Comparison of ENCODE assay signal across 1 cellular context in genomic region chr4:159127745-159128518, GRCh38.
TF ChIP-seq lines count a peak whose summit lies in the region.

No MANE protein-coding gene starts in this region.

TF ChIP-seq in K562, 482 proteins besides CTCF, POLR2A, EP300 and RAD21 (continued from another document and continues in another):
- TF ChIP-seq, protein P1, sequence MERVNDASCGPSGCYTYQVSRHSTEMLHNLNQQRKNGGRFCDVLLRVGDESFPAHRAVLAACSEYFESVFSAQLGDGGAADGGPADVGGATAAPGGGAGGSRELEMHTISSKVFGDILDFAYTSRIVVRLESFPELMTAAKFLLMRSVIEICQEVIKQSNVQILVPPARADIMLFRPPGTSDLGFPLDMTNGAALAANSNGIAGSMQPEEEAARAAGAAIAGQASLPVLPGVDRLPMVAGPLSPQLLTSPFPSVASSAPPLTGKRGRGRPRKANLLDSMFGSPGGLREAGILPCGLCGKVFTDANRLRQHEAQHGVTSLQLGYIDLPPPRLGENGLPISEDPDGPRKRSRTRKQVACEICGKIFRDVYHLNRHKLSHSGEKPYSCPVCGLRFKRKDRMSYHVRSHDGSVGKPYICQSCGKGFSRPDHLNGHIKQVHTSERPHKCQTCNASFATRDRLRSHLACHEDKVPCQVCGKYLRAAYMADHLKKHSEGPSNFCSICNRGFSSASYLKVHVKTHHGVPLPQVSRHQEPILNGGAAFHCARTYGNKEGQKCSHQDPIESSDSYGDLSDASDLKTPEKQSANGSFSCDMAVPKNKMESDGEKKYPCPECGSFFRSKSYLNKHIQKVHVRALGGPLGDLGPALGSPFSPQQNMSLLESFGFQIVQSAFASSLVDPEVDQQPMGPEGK (CRISPR knock-in tag; IDR thresholded peaks at IDR 0.05; ENCODE audit: borderline replicate concordance), result no peak
- 0 out of 2 replicates have a peak, but pooled peaks have one; percentile 37 for TF ChIP-seq GATAD2B (IDR thresholded peaks at IDR 0.05; ENCODE audit: borderline replicate concordance)
- no peak for TF ChIP-seq OTX1 (CRISPR knock-in tag; IDR thresholded peaks at IDR 0.05)
- no peak for TF ChIP-seq TAF7 (tag; IDR thresholded peaks at IDR 0.05)
- TF ChIP-seq, protein P2, sequence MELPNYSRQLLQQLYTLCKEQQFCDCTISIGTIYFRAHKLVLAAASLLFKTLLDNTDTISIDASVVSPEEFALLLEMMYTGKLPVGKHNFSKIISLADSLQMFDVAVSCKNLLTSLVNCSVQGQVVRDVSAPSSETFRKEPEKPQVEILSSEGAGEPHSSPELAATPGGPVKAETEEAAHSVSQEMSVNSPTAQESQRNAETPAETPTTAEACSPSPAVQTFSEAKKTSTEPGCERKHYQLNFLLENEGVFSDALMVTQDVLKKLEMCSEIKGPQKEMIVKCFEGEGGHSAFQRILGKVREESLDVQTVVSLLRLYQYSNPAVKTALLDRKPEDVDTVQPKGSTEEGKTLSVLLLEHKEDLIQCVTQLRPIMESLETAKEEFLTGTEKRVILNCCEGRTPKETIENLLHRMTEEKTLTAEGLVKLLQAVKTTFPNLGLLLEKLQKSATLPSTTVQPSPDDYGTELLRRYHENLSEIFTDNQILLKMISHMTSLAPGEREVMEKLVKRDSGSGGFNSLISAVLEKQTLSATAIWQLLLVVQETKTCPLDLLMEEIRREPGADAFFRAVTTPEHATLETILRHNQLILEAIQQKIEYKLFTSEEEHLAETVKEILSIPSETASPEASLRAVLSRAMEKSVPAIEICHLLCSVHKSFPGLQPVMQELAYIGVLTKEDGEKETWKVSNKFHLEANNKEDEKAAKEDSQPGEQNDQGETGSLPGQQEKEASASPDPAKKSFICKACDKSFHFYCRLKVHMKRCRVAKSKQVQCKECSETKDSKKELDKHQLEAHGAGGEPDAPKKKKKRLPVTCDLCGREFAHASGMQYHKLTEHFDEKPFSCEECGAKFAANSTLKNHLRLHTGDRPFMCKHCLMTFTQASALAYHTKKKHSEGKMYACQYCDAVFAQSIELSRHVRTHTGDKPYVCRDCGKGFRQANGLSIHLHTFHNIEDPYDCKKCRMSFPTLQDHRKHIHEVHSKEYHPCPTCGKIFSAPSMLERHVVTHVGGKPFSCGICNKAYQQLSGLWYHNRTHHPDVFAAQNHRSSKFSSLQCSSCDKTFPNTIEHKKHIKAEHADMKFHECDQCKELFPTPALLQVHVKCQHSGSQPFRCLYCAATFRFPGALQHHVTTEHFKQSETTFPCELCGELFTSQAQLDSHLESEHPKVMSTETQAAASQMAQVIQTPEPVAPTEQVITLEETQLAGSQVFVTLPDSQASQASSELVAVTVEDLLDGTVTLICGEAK (IDR thresholded peaks at IDR 0.05), result no peak
- TF ChIP-seq, protein P2 (CRISPR knock-in tag; IDR thresholded peaks at IDR 0.05), result no peak
- no peak for TF ChIP-seq SMARCC2 (IDR thresholded peaks at IDR 0.05; ENCODE audit: low read depth)
- no peak for TF ChIP-seq CEBPG (CRISPR knock-in tag; IDR thresholded peaks at IDR 0.05)
- TF ChIP-seq CEBPG (tag; conservative IDR thresholded peaks at IDR 0.05 in 1 of 2, IDR thresholded peaks at IDR 0.05 in 1 of 2), result no peak
- TF ChIP-seq HOXB6 (CRISPR knock-in tag; IDR thresholded peaks at IDR 0.05; ENCODE audit: borderline replicate concordance), result no peak
- no peak for TF ChIP-seq MBD2 (IDR thresholded peaks at IDR 0.05; ENCODE audit: borderline replicate concordance, low read depth)
- no peak for TF ChIP-seq RERE (CRISPR knock-in tag; IDR thresholded peaks at IDR 0.05; ENCODE audit: borderline replicate concordance)
- no peak for TF ChIP-seq ZFP36 (IDR thresholded peaks at IDR 0.05; ENCODE audit: low read depth, low read length, partially characterized antibody)
- no peak for TF ChIP-seq DEAF1 (CRISPR knock-in tag; IDR thresholded peaks at IDR 0.05)
- TF ChIP-seq ZNF551 (CRISPR knock-in tag; IDR thresholded peaks at IDR 0.05), result no peak
- TF ChIP-seq, protein P3, sequence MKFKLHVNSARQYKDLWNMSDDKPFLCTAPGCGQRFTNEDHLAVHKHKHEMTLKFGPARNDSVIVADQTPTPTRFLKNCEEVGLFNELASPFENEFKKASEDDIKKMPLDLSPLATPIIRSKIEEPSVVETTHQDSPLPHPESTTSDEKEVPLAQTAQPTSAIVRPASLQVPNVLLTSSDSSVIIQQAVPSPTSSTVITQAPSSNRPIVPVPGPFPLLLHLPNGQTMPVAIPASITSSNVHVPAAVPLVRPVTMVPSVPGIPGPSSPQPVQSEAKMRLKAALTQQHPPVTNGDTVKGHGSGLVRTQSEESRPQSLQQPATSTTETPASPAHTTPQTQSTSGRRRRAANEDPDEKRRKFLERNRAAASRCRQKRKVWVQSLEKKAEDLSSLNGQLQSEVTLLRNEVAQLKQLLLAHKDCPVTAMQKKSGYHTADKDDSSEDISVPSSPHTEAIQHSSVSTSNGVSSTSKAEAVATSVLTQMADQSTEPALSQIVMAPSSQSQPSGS (CRISPR knock-in tag; IDR thresholded peaks at IDR 0.05), result no peak
- TF ChIP-seq HNRNPK (IDR thresholded peaks at IDR 0.05; ENCODE audit: low read depth, low read length, poor library complexity, severe bottlenecking), result no peak
- TF ChIP-seq XRCC5 (IDR thresholded peaks at IDR 0.05; ENCODE audit: low read depth, low read length), result no peak
- TF ChIP-seq SMARCA5 (IDR thresholded peaks at IDR 0.05), result 0 out of 2 replicates have a peak, but pooled peaks have one; percentile 27
- TF ChIP-seq, protein P4, sequence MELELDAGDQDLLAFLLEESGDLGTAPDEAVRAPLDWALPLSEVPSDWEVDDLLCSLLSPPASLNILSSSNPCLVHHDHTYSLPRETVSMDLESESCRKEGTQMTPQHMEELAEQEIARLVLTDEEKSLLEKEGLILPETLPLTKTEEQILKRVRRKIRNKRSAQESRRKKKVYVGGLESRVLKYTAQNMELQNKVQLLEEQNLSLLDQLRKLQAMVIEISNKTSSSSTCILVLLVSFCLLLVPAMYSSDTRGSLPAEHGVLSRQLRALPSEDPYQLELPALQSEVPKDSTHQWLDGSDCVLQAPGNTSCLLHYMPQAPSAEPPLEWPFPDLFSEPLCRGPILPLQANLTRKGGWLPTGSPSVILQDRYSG (tag; conservative IDR thresholded peaks at IDR 0.05; ENCODE audit: low read depth), result no peak
- TF ChIP-seq STAT5A (IDR thresholded peaks at IDR 0.05; ENCODE audit: borderline replicate concordance, low read length), result no peak
- no peak for TF ChIP-seq ZNF134 (CRISPR knock-in tag; conservative IDR thresholded peaks at IDR 0.05)
- no peak for TF ChIP-seq NFYB (IDR thresholded peaks at IDR 0.05; ENCODE audit: extremely low read depth, insufficient read length)
- TF ChIP-seq CREB1 (IDR thresholded peaks at IDR 0.05), result no peak
- TF ChIP-seq CREB1 (CRISPR knock-in tag; IDR thresholded peaks at IDR 0.05), result no peak
- TF ChIP-seq ZNF277 (CRISPR knock-in tag; IDR thresholded peaks at IDR 0.05; ENCODE audit: borderline replicate concordance), result no peak
- TF ChIP-seq POLR2AphosphoS5 (IDR thresholded peaks at IDR 0.05; ENCODE audit: control insufficient read depth, insufficient read depth, low read depth, low read length), result no peak
- TF ChIP-seq C11orf30 (IDR thresholded peaks at IDR 0.05; ENCODE audit: low read depth), result peak; percentile 87
- no peak for TF ChIP-seq ZBTB17 (CRISPR knock-in tag; IDR thresholded peaks at IDR 0.05)
- TF ChIP-seq SMARCA4 (IDR thresholded peaks at IDR 0.05), result peak; percentile 57
- TF ChIP-seq FOXJ2 (tag; IDR thresholded peaks at IDR 0.05), result no peak
- no peak for TF ChIP-seq U2AF2 (optimal IDR thresholded peaks at IDR 0.05; ENCODE audit: low read depth, low read length)
- TF ChIP-seq ZZZ3 (IDR thresholded peaks at IDR 0.05), result no peak
- TF ChIP-seq NCOA6 (IDR thresholded peaks at IDR 0.05), result no peak
- peak; percentile 57 for TF ChIP-seq MEIS2 (IDR thresholded peaks at IDR 0.05; ENCODE audit: partially characterized antibody)
- TF ChIP-seq MTF1 (CRISPR knock-in tag; IDR thresholded peaks at IDR 0.05; ENCODE audit: borderline replicate concordance), result no peak
- peak; percentile 47; the same call in 1 of the 2 replicates for TF ChIP-seq DPF2 (IDR thresholded peaks at IDR 0.05)
- TF ChIP-seq, protein P5, sequence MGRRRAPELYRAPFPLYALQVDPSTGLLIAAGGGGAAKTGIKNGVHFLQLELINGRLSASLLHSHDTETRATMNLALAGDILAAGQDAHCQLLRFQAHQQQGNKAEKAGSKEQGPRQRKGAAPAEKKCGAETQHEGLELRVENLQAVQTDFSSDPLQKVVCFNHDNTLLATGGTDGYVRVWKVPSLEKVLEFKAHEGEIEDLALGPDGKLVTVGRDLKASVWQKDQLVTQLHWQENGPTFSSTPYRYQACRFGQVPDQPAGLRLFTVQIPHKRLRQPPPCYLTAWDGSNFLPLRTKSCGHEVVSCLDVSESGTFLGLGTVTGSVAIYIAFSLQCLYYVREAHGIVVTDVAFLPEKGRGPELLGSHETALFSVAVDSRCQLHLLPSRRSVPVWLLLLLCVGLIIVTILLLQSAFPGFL (CRISPR knock-in tag; IDR thresholded peaks at IDR 0.05), result no peak
